Comparison of ENCODE assay signal across 12 cellular contexts in the genomic region with DNA sequence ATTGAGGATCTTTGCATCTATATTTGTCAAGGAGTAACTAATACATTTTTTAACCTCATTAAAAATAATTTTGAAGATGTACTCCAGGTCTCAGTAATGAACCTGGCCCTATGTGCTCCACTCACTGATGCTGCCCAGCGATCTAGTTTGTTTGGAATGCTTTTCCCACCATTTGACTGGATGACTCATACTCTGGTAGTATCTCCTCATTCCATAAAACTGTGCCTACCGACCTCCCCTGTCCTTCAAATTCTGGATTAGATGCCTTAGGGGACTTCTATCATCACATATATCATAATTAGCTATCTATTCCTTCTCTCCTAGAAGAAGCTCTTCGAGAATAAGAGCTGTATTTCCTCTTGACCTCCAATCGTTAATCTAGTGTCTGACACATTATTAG.
DNase-seq lines count a peak whose midpoint lies in the region; ATAC-seq and TF ChIP-seq lines count a peak whose summit lies in the region.
"Had no signal": no experiment of that assay in that cellular context is flagged by ENCODE, and none has a peak within 500 bp of the region (broad histone marks: within the 10 kb centered on the region; RNA-seq: fewer than 3 reads in every experiment).

No MANE protein-coding gene starts in this region.

- no peaks in the 10 kb centered on the region for H4K20me1 ChIP-seq in PC-9 (ENCODE audit: insufficient read depth)

- H3K79me2 ChIP-seq in PC-9 (ENCODE audit: low read depth): no peaks in the 10 kb centered on the region

- H3K9me3 ChIP-seq in WERI-Rb-1 (ENCODE audit: severe bottlenecking) (no peaks in the 10 kb centered on the region), PC-9 (ENCODE audit: insufficient read depth, low read depth) (no peaks in the 10 kb centered on the region), left lung (peaks cover 0 to 26% of the 10 kb centered on the region in 2 donors)

- POLR2A ChIA-PET in PC-9 (lab: Charles Lee; ENCODE audit: unreplicated experiment): interaction anchor here (0.6 kb wide), 1 partner anchor 17 kb away, joined by 3 read pairs; no protein-coding TSS in a partner anchor

- no peaks in the 10 kb centered on the region for H3K36me3 ChIP-seq in WERI-Rb-1
- no peaks in the 10 kb centered on the region for H3K36me3 ChIP-seq in PC-9 (ENCODE audit: low read depth)
- H3K36me3 ChIP-seq in left lung: no peaks in the 10 kb centered on the region

- H3K27ac ChIP-seq in WERI-Rb-1: no peak overlapping the region
- H3K27ac ChIP-seq in PC-9: no peak overlapping the region
- no peak overlapping the region for H3K27ac ChIP-seq in left lung

- H3K4me2 ChIP-seq in PC-9: no peak overlapping the region

- H3K9me2 ChIP-seq in PC-9 (ENCODE audit: insufficient read depth): no peaks in the 10 kb centered on the region; the same call in none of the 2 replicates

- H3K4me3 ChIP-seq in cardiac fibroblast (replicated peaks in 1 of 2; ENCODE audit: low read depth in 2 of 2, low read length in 2 of 2) (no peak overlapping the region), WERI-Rb-1 (ENCODE audit: low read depth, low read length) (no peak overlapping the region), PC-9 (no peak overlapping the region), left lung (no peak overlapping the region)

- no peaks in the 10 kb centered on the region for H3F3A ChIP-seq in PC-9 (ENCODE audit: insufficient read depth, low read depth)

- H2AFZ ChIP-seq in PC-9: no peak overlapping the region

- peak overlapping the region; percentile 54 for H3K27ac Mint-ChIP-seq in mesothelial cell of epicardium
- H3K27ac Mint-ChIP-seq: dendritic cell treated with granulocyte-macrophage colony-stimulating factor and Interleukin-4, amounts not matched to agents 40 ng/mL and 50 ng/mL, for 4 days had no signal

- H3K9me3 Mint-ChIP-seq in mesothelial cell of epicardium: peaks cover 13% of the 10 kb centered on the region

- H3K27me3 ChIP-seq in WERI-Rb-1 (ENCODE audit: insufficient read depth, low read depth, severe bottlenecking) (no peaks in the 10 kb centered on the region), PC-9 (ENCODE audit: insufficient read depth, low read depth) (no peaks in the 10 kb centered on the region), left lung (no peaks in the 10 kb centered on the region)

- no TSS peak for BruUV-seq in PC-9 (replicated peaks; lab: Mats Ljungman, UMichigan)

- peaks cover 12% of the 10 kb centered on the region for H3K4me1 Mint-ChIP-seq in mesothelial cell of epicardium

- H3K4me1 ChIP-seq in PC-9 (replicated peaks; ENCODE audit: insufficient read depth) (no peaks in the 10 kb centered on the region), left lung (peaks cover 0 to 4% of the 10 kb centered on the region in 2 donors)

- H3K27me3 Mint-ChIP-seq in mesothelial cell of epicardium (ENCODE audit: low read depth): no peaks in the 10 kb centered on the region
- H3K27me3 Mint-ChIP-seq: dendritic cell treated with granulocyte-macrophage colony-stimulating factor and Interleukin-4, amounts not matched to agents 40 ng/mL and 50 ng/mL, for 4 days had no signal

- intact Hi-C loops in PC-9 (cut with micrococcal nuclease; ENCODE audit: unreplicated experiment): no loop called here
- intact Hi-C loops in left lung (cut with DNase I): no loop called here

- no peak overlapping the region for H3K4me3 Mint-ChIP-seq in mesothelial cell of epicardium
- H3K4me3 Mint-ChIP-seq: dendritic cell treated with granulocyte-macrophage colony-stimulating factor and Interleukin-4, amounts not matched to agents 40 ng/mL and 50 ng/mL, for 4 days had no signal

- no peak for ATAC-seq in HG03045 (IDR thresholded peaks at IDR 0.05; ENCODE audit: unreplicated experiment)
- no peak for ATAC-seq in left lung

- H3K36me3 Mint-ChIP-seq in mesothelial cell of epicardium: peaks cover 19% of the 10 kb centered on the region

- TF ChIP-seq CTCF in cardiac fibroblast (IDR thresholded peaks at IDR 0.05; ENCODE audit: low read depth, low read length) (no peak), mesothelial cell of epicardium (IDR thresholded peaks at IDR 0.05; ENCODE audit: unreplicated experiment) (no peak), WERI-Rb-1 (IDR thresholded peaks at IDR 0.05; ENCODE audit: low read depth, low read length) (no peak), PC-9 (conservative IDR thresholded peaks at IDR 0.05) (no peak), left lung (IDR thresholded peaks at IDR 0.05) (no peak)

- CTCF ChIA-PET in PC-9 (lab: Charles Lee): no interaction called here

- peak; percentile 76 for DNase-seq in EH (ENCODE audit: low read depth)
- peak; percentile 78 for DNase-seq in M059J (ENCODE audit: low read depth)
- DNase-seq in cardiac fibroblast (ENCODE audit: low read depth in 2 of 2): peak; percentile 15 to 36
- no peak for DNase-seq in mesothelial cell of epicardium (ENCODE audit: low spot score in 2 of 2, unreplicated experiment in 2 of 2)
- DNase-seq in WERI-Rb-1: no peak
- no peak for DNase-seq in PC-9
- DNase-seq in left lung: no peak
- DNase-seq: NCI-H1092; stimulated activated CD4-positive, alpha-beta T cell treated with anti-CD3 and anti-CD28 coated beads, Interleukin-12 subunit alpha, Interleukin-12 subunit beta, amount 100 ng/mL, for 4 hours; stimulated activated naive CD4-positive, alpha-beta T cell had no signal

Comparison
In these comparisons a context has a peak if more than half of its experiments do, and no peak if none do; other contexts are left out.
1. DNase-seq: peak in EH (single experiment), M059J (single experiment) and cardiac fibroblast (2 of 2); none in mesothelial cell of epicardium (0 of 2), WERI-Rb-1 (single experiment), PC-9 (0 of 2) and left lung (0 of 2).